ENCODE assay signal across 1 cellular context in the genomic region with DNA sequence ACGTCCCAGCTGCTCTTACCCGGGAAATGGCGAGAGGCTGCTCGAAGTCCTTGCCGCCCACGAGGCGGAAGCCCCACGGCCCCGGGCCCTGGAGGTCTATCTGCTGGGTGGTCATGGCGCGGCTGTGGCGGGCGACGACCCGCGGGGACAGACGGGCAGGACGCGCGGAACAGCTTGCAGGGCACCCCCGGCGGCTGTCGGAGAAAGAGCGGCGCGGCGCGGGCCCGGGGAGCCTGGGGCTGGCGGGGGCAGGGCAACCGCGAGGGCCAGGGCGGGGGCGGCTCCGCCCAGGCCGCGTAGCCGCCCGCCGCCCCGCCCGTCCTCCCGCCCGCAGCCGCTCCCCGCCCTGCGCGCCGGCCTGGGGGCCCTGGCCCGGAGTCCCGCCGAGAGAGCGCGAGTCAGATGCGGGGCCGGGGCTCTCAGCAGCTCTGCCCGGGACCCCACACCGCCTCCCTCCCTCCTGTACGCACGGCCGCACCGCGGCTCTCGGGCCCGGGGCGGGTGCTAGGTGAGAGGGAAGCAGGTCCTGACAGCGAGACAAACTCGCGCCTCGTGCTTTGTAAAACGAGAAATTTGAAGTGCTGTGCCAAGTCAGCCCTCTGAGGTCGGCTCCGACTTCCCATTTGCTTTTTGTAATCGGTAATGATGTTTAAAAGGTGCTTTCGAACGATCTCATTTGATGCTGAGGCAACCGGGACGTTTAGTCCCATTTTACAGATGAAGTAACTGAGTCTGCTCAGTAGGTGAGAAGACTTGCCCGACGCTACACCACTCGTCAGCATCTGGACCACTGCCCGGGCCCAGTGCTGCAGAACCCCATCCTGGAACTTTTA.
TF ChIP-seq lines count a peak whose summit lies in the region.

TSS of gene PDLIM1 (minus strand) at position 203 of the 833 bp plus-strand sequence. CDS start at position 115, 88 bp downstream.

TF ChIP-seq in HepG2, 621 proteins besides CTCF, POLR2A, EP300 and RAD21 (continued from another document):
- TF ChIP-seq ARID4A (CRISPR knock-in tag; IDR thresholded peaks at IDR 0.05; ENCODE audit: borderline replicate concordance), result peak; percentile 76
- TF ChIP-seq NR1H2 (CRISPR knock-in tag; IDR thresholded peaks at IDR 0.05; ENCODE audit: borderline replicate concordance, low read depth), result no peak
- no peak for TF ChIP-seq SOX13 (IDR thresholded peaks at IDR 0.05)
- TF ChIP-seq SOX13 (CRISPR knock-in tag; conservative IDR thresholded peaks at IDR 0.05 in 1 of 2, IDR thresholded peaks at IDR 0.05 in 1 of 2), result 0 out of 4 replicates have a peak, but pooled peaks of 1 of the 2 experiments have one; percentile 9
- TF ChIP-seq TSC22D2 (CRISPR knock-in tag; IDR thresholded peaks at IDR 0.05; ENCODE audit: borderline replicate concordance), result no peak
- peak; percentile 53; the same call in 1 of the 2 replicates for TF ChIP-seq ZNF598 (CRISPR knock-in tag; IDR thresholded peaks at IDR 0.05; ENCODE audit: borderline replicate concordance)
- peak; percentile 28; the same call in 1 of the 2 replicates for TF ChIP-seq ZBTB7B (CRISPR knock-in tag; IDR thresholded peaks at IDR 0.05)
- no peak for TF ChIP-seq HNF1A (IDR thresholded peaks at IDR 0.05; ENCODE audit: low read depth)
- no peak for TF ChIP-seq HNF1A (CRISPR knock-in tag; IDR thresholded peaks at IDR 0.05; ENCODE audit: borderline replicate concordance)
- 0 out of 2 replicates have a peak, but pooled peaks have one; percentile 38 for TF ChIP-seq BRCA1 (CRISPR knock-in tag; IDR thresholded peaks at IDR 0.05)
- TF ChIP-seq ZNF496 (CRISPR knock-in tag; IDR thresholded peaks at IDR 0.05; ENCODE audit: insufficient replicate concordance), result no peak
- TF ChIP-seq, protein P1, sequence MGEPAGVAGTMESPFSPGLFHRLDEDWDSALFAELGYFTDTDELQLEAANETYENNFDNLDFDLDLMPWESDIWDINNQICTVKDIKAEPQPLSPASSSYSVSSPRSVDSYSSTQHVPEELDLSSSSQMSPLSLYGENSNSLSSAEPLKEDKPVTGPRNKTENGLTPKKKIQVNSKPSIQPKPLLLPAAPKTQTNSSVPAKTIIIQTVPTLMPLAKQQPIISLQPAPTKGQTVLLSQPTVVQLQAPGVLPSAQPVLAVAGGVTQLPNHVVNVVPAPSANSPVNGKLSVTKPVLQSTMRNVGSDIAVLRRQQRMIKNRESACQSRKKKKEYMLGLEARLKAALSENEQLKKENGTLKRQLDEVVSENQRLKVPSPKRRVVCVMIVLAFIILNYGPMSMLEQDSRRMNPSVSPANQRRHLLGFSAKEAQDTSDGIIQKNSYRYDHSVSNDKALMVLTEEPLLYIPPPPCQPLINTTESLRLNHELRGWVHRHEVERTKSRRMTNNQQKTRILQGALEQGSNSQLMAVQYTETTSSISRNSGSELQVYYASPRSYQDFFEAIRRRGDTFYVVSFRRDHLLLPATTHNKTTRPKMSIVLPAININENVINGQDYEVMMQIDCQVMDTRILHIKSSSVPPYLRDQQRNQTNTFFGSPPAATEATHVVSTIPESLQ (CRISPR knock-in tag; conservative IDR thresholded peaks at IDR 0.05), result no peak
- no peak for TF ChIP-seq ZNF569 (CRISPR knock-in tag; IDR thresholded peaks at IDR 0.05; ENCODE audit: borderline replicate concordance)
